Comparison of ENCODE assay signal across 16 cellular contexts in the genomic region with DNA sequence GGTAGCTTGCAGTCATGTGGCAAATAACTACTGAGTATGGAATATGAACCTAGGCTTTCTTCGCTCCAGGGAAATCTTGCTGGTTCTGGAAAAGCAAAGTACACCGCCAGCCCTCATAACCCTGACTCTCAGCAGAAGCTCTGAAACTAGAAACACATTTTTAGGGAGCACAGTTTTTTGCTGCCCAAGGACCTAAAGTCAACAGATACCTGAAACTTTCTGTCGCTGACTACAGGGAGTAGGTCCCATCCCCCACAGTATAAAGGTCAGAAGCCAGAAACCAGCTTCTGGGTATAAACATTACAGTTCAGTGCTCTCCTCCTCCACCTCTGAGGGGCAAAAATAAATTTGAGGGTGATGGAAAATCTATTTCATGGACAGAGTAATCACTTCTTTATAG. TPM values are rescaled to one million over a fixed set of nuclear protein-coding genes. Genes with fewer than 3 reads are reported as not detected.
DNase-seq lines count a peak whose midpoint lies in the region; ATAC-seq and TF ChIP-seq lines count a peak whose summit lies in the region.
"Had no signal": no experiment of that assay in that cellular context is flagged by ENCODE, and none has a peak within 500 bp of the region (broad histone marks: within the 10 kb centered on the region; RNA-seq: fewer than 3 reads in every experiment).

No MANE protein-coding gene starts in this region.

- TF ChIP-seq RAD21 in liver (IDR thresholded peaks at IDR 0.05) = peak; percentile 8 to 26

- H3K36me3 ChIP-seq in right atrium auricular region = peaks cover 13% of the 10 kb centered on the region
- H3K36me3 ChIP-seq in liver (ENCODE audit: control insufficient read depth in 4 of 4, insufficient read depth in 3 of 4, low read depth in 1 of 4, low read length in 3 of 4) = peaks cover 0 to 5% (median 3%) of the 10 kb centered on the region in 4 donors
- no peaks in the 10 kb centered on the region for H3K36me3 ChIP-seq in prostate gland
- H3K36me3 ChIP-seq: breast epithelium had no signal

- H3K9me3 ChIP-seq in right atrium auricular region = no peaks in the 10 kb centered on the region
- no peaks in the 10 kb centered on the region for H3K9me3 ChIP-seq in liver (ENCODE audit: control insufficient read depth in 4 of 4, low read length in 3 of 4)
- H3K9me3 ChIP-seq in prostate gland = no peaks in the 10 kb centered on the region
- H3K9me3 ChIP-seq: breast epithelium, MG63 had no signal

- 38% methylated on average over 3 of the region's 3 CpGs for WGBS in liver
- 86% methylated on average over 3 of the region's 3 CpGs for WGBS in prostate gland

- no peaks in the 10 kb centered on the region for H3K27me3 ChIP-seq in right atrium auricular region
- no peaks in the 10 kb centered on the region for H3K27me3 ChIP-seq in liver (ENCODE audit: control insufficient read depth in 4 of 4, insufficient read depth in 4 of 4, low read length in 3 of 4)
- H3K27me3 ChIP-seq in prostate gland (replicated peaks; ENCODE audit: insufficient read depth) = no peaks in the 10 kb centered on the region
- H3K27me3 ChIP-seq: breast epithelium, dorsolateral prefrontal cortex, MG63 had no signal

- H3K4me1 Mint-ChIP-seq in activated T-helper 2 cell treated with anti-CD3 and anti-CD28 coated beads, Interferon-gamma antibody, Interleukin-2, Interleukin-4, amounts not matched to agents 10 μg/mL and 5 μg/mL and 100 μg/mL, durations not matched to agents 14 hours and 24 hours and 36 hours (ENCODE audit: low read depth) = peaks cover 39% of the 10 kb centered on the region
- peaks cover 29% of the 10 kb centered on the region for H3K4me1 Mint-ChIP-seq in type B pancreatic cell (ENCODE audit: unreplicated experiment)

- peak overlapping the region; percentile 4 for H3K27ac Mint-ChIP-seq in activated T-helper 2 cell treated with anti-CD3 and anti-CD28 coated beads, Interferon-gamma antibody, Interleukin-2, Interleukin-4, amounts not matched to agents 10 μg/mL and 5 μg/mL and 100 μg/mL, durations not matched to agents 14 hours and 24 hours and 36 hours
- peak overlapping the region; percentile 37 for H3K27ac Mint-ChIP-seq in type B pancreatic cell

- peak; percentile 23 for DNase-seq in right atrium auricular region (ENCODE audit: low spot score)
- DNase-seq in Right ventricle myocardium superior = no peak
- DNase-seq in activated T-helper 2 cell treated with anti-CD3 and anti-CD28 coated beads, Interferon-gamma antibody, Interleukin-2, Interleukin-4, amounts not matched to agents 10 μg/mL and 5 μg/mL and 100 μg/mL, durations not matched to agents 14 hours and 24 hours and 36 hours (ENCODE audit: low spot score) = no peak
- DNase-seq in type B pancreatic cell (ENCODE audit: extremely low spot score, unreplicated experiment) = no peak
- no peak for DNase-seq in prostate gland (ENCODE audit: low spot score)
- DNase-seq in GDM1 (lab: John Stamatoyannopoulos, UW) = no peak
- no peak for DNase-seq in DMS79 treated with DMSO at 0.1 percent for 48 hours (lab: John Stamatoyannopoulos, UW)
- DNase-seq: dorsolateral prefrontal cortex, MG63, NCI-H2081 treated with DMSO at 0.1 percent for 48 hours, NCI-H524 treated with DMSO at 0.1 percent for 48 hours, T1000 had no signal

- ATAC-seq in Right ventricle myocardium superior (ENCODE audit: poor library complexity) = no peak
- ATAC-seq: activated naive CD4-positive, alpha-beta T cell treated with anti-CD3 and anti-CD28 coated beads, Interleukin-2, amount 50 U/mL, for 72 hours; esophagus mucosa had no signal

- no peaks in the 10 kb centered on the region for H3K9me3 Mint-ChIP-seq in activated T-helper 2 cell treated with anti-CD3 and anti-CD28 coated beads, Interferon-gamma antibody, Interleukin-2, Interleukin-4, amounts not matched to agents 10 μg/mL and 5 μg/mL and 100 μg/mL, durations not matched to agents 14 hours and 24 hours and 36 hours
- H3K9me3 Mint-ChIP-seq in type B pancreatic cell = no peaks in the 10 kb centered on the region
- H3K9me3 Mint-ChIP-seq: activated naive CD4-positive, alpha-beta T cell treated with anti-CD3 and anti-CD28 coated beads, Interleukin-2, amount 50 U/mL, for 72 hours had no signal

- TF ChIP-seq POLR2A in prostate gland (IDR thresholded peaks at IDR 0.05) = no peak

- H3K4me3 ChIP-seq in right atrium auricular region = no peak overlapping the region
- H3K4me3 ChIP-seq in liver (ENCODE audit: low read depth in 1 of 3, low read length in 3 of 3) = peak overlapping the region in 2 of 3 donors; percentile 6 to 21
- no peak overlapping the region for H3K4me3 ChIP-seq in prostate gland
- H3K4me3 ChIP-seq: breast epithelium, dorsolateral prefrontal cortex, MG63 had no signal

- intact Hi-C loops in Right ventricle myocardium superior (cut with DNase I) (loop anchor here (10.0 kb wide), 1 partner anchor 311 kb away; the partner anchor contains the start of gene SLC36A1), prostate gland (cut with DNase I) (no loop called here)
- intact Hi-C loops in activated T-helper 2 cell treated with anti-CD3 and anti-CD28 coated beads, Interferon-gamma antibody, Interleukin-2, Interleukin-4, amounts not matched to agents 10 μg/mL and 5 μg/mL and 100 μg/mL, durations not matched to agents 14 hours and 24 hours and 36 hours (cut with micrococcal nuclease) = loop anchor here (5.0 to 10.0 kb wide), 2 partner anchors 98 to 601 kb away; partner anchors contain the start of gene ANXA6

- no peak overlapping the region for H3K4me3 Mint-ChIP-seq in activated T-helper 2 cell treated with anti-CD3 and anti-CD28 coated beads, Interferon-gamma antibody, Interleukin-2, Interleukin-4, amounts not matched to agents 10 μg/mL and 5 μg/mL and 100 μg/mL, durations not matched to agents 14 hours and 24 hours and 36 hours (ENCODE audit: low read depth)
- H3K4me3 Mint-ChIP-seq in type B pancreatic cell = peak overlapping the region; percentile 68

- H3K4me1 ChIP-seq in right atrium auricular region (peaks cover 0 to 28% of the 10 kb centered on the region in 2 donors), liver (ENCODE audit: control insufficient read depth in 4 of 4, insufficient read depth in 4 of 4, low read length in 3 of 4) (peaks cover 0 to 46% (median 31%) of the 10 kb centered on the region in 4 donors), prostate gland (replicated peaks) (no peaks in the 10 kb centered on the region)

- H3K27me3 Mint-ChIP-seq in activated T-helper 2 cell treated with anti-CD3 and anti-CD28 coated beads, Interferon-gamma antibody, Interleukin-2, Interleukin-4, amounts not matched to agents 10 μg/mL and 5 μg/mL and 100 μg/mL, durations not matched to agents 14 hours and 24 hours and 36 hours (ENCODE audit: low read depth) = no peaks in the 10 kb centered on the region
- no peaks in the 10 kb centered on the region for H3K27me3 Mint-ChIP-seq in type B pancreatic cell

- H3K9ac ChIP-seq in liver (ENCODE audit: low read depth in 1 of 2, low read length in 2 of 2) = peak overlapping the region; percentile 58 to 62

- H3K27ac ChIP-seq in right atrium auricular region = no peak overlapping the region
- H3K27ac ChIP-seq in liver (ENCODE audit: low read depth in 1 of 2, low read length in 2 of 2) = peak overlapping the region; percentile 76 to 80
- no peak overlapping the region for H3K27ac ChIP-seq in prostate gland
- H3K27ac ChIP-seq: breast epithelium, dorsolateral prefrontal cortex had no signal

- H3K36me3 Mint-ChIP-seq in activated T-helper 2 cell treated with anti-CD3 and anti-CD28 coated beads, Interferon-gamma antibody, Interleukin-2, Interleukin-4, amounts not matched to agents 10 μg/mL and 5 μg/mL and 100 μg/mL, durations not matched to agents 14 hours and 24 hours and 36 hours (ENCODE audit: low read depth) = peaks cover 25% of the 10 kb centered on the region
- H3K36me3 Mint-ChIP-seq in type B pancreatic cell = peaks cover 8% of the 10 kb centered on the region

- TF ChIP-seq CTCF in right atrium auricular region (IDR thresholded peaks at IDR 0.05) (no peak), liver (IDR thresholded peaks at IDR 0.05; ENCODE audit: low read depth, low read length, missing input control) (no peak), type B pancreatic cell (conservative IDR thresholded peaks at IDR 0.05) (no peak), prostate gland (IDR thresholded peaks at IDR 0.05) (no peak)

TF ChIP-seq in liver, 16 proteins besides CTCF, POLR2A, EP300 and RAD21 (continues in another document):
- TF ChIP-seq YY1 (IDR thresholded peaks at IDR 0.05) (no peak), NR2F2 (IDR thresholded peaks at IDR 0.05) (no peak), FOXA1 (IDR thresholded peaks at IDR 0.05) (no peak)
- TF ChIP-seq, protein P1, sequence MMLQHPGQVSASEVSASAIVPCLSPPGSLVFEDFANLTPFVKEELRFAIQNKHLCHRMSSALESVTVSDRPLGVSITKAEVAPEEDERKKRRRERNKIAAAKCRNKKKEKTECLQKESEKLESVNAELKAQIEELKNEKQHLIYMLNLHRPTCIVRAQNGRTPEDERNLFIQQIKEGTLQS (IDR thresholded peaks at IDR 0.05) = no peak

RNA-seq across cellular contexts. Expression of gene ATOX1, which starts 3.0 kb away (rescaled TPM):
- total RNA-seq in right atrium auricular region (10 to 100 TPM; 64.6 to 84.5 TPM), Right ventricle myocardium superior (61.7 TPM), liver (10 to 100 TPM; 25.9 to 49.0 TPM), type B pancreatic cell (ENCODE audit: low replicate concordance) (81.0 and 110 TPM in 2 replicates), prostate gland (100 to 1,000 TPM in 1 of 2 donors, 10 to 100 TPM in 1; 97.8 to 163 TPM)
- 69.8 and 82.8 TPM in 2 replicates for total RNA-seq in activated T-helper 2 cell treated with anti-CD3 and anti-CD28 coated beads, Interferon-gamma antibody, Interleukin-2, Interleukin-4, amounts not matched to agents 10 μg/mL and 5 μg/mL and 100 μg/mL, durations not matched to agents 14 hours and 24 hours and 36 hours
- 100 to 1,000 TPM; 142 to 307 TPM for polyA plus RNA-seq in liver

RNA-seq across cellular contexts. Expression of gene G3BP1, which starts 16.4 kb away (rescaled TPM):
- total RNA-seq in right atrium auricular region (10 to 100 TPM; 57.1 to 60.9 TPM), Right ventricle myocardium superior (105 TPM), liver (100 to 1,000 TPM in 1 of 2 donors, 10 to 100 TPM in 1; 71.9 to 144 TPM), type B pancreatic cell (ENCODE audit: low replicate concordance) (218 and 241 TPM in 2 replicates), prostate gland (100 to 1,000 TPM in 1 of 2 donors, 10 to 100 TPM in 1; 98.4 to 119 TPM)
- 296 and 312 TPM in 2 replicates for total RNA-seq in activated T-helper 2 cell treated with anti-CD3 and anti-CD28 coated beads, Interferon-gamma antibody, Interleukin-2, Interleukin-4, amounts not matched to agents 10 μg/mL and 5 μg/mL and 100 μg/mL, durations not matched to agents 14 hours and 24 hours and 36 hours
- 10 to 100 TPM; 26.9 to 53.5 TPM for polyA plus RNA-seq in liver

Comparison
In these comparisons a context has a peak if more than half of its experiments do, and no peak if none do; other contexts are left out.
1. H3K27ac ChIP-seq: peak in liver (2 of 2); none in right atrium auricular region (0 of 2) and prostate gland (0 of 2).
2. H3K4me3 ChIP-seq: peak in liver (2 of 3); none in right atrium auricular region (0 of 2) and prostate gland (0 of 2).